8 cellular contexts compared by ENCODE assay signal in the genomic region with DNA sequence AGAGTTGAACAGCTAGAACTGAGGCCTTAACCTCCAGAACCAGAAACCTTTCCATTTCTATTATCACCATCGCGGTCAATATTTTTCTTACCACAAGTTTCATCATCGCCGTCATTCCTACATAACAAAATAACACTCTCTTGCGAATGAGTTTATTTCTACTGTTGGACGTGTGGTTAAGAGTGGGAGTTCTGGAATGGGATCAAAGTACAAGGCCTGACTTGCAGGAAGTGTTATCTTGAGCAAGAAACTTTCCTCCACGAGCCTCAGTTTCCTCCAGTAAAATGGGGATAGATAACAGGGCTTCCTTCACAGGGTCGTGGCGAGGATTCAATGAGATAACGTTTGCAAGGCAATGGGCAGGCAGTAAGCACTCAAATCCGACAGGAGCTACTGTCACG. TPM values are rescaled to one million over a fixed set of nuclear protein-coding genes. Genes with fewer than 3 reads are reported as not detected.
A peak's percentile ranks its signal among the peaks of the same experiment; 100 is the strongest.
DNase-seq lines count a peak whose midpoint lies in the region; TF ChIP-seq lines count a peak whose summit lies in the region.

No MANE protein-coding gene starts in this region.

- CTCF ChIA-PET in HEK293T (lab: Yijun Ruan, JAX), result interaction anchor here (0.6 to 1.2 kb wide), 2 partner anchors 58 to 642 kb away, joined by 3 read pairs; no protein-coding TSS in a partner anchor

- DNase-seq in GM06990 (ENCODE audit: extremely low read depth, insufficient read length) (no peak), RKO (ENCODE audit: low spot score) (peak; percentile 63), epithelial cell of proximal tubule (ENCODE audit: low read depth) (no peak), ovary (no peak), mesenteric fat pad (ENCODE audit: low spot score) (no peak), COR-L47 (lab: John Stamatoyannopoulos, UW) (no peak), HEK293T (ENCODE audit: extremely low spot score) (no peak), NK-92 (lab: John Stamatoyannopoulos, UW; ENCODE audit: unreplicated experiment) (no peak)

- TF ChIP-seq CTCF in GM06990 (IDR thresholded peaks at IDR 0.05; ENCODE audit: insufficient read depth, low read length, poor library complexity, severe bottlenecking) (no peak), epithelial cell of proximal tubule (conservative IDR thresholded peaks at IDR 0.05; ENCODE audit: low read depth, low read length) (no peak), ovary (IDR thresholded peaks at IDR 0.05) (no peak)

- TF ChIP-seq EP300 in ovary (IDR thresholded peaks at IDR 0.05), result no peak

- H3K4me1 ChIP-seq in ovary (ENCODE audit: insufficient read depth), result peaks cover 12% of the 10 kb centered on the region

- POLR2A ChIA-PET in HEK293T (lab: Yijun Ruan, JAX), result interaction anchor here (0.6 to 0.8 kb wide), 2 partner anchors 25 to 45 kb away, joined by 3 to 5 read pairs; partner anchors contain the start of gene FICD

- H3K27ac ChIP-seq in ovary, result peak overlapping the region in 1 of 2 donors; percentile 78

- no peaks in the 10 kb centered on the region for H3K9me3 ChIP-seq in ovary

- no peaks in the 10 kb centered on the region for H3K27me3 ChIP-seq in GM06990 (replicated peaks; ENCODE audit: control insufficient read depth, insufficient read depth, low read length)
- H3K27me3 ChIP-seq in ovary, result no peaks in the 10 kb centered on the region

- peak overlapping the region; percentile 99 for H3K4me3 ChIP-seq in GM06990 (replicated peaks; ENCODE audit: low read depth, low read length)
- peak overlapping the region; percentile 92 for H3K4me3 ChIP-seq in epithelial cell of proximal tubule (ENCODE audit: low read depth, low read length)
- H3K4me3 ChIP-seq in ovary, result peak overlapping the region; percentile 96

- intact Hi-C loops in ovary (cut with DNase I), result loop anchor here in 3 of 4 donors (5.0 to 10.0 kb wide), 5 partner anchors 57 to 537 kb away; partner anchors contain the start of genes UNG (in 2 of the 3) and ALKBH2 (in 1 of the 3)

- WGBS in ovary, 3 donors, result 0 to 1% (median 1%) methylated on average over 12 of the region's 12 CpGs

- TF ChIP-seq POLR2A in ovary (IDR thresholded peaks at IDR 0.05), result no peak

- H3K36me3 ChIP-seq in GM06990 (ENCODE audit: control insufficient read depth, insufficient read depth, low read length) (peaks cover 11% of the 10 kb centered on the region), ovary (no peaks in the 10 kb centered on the region)

TF ChIP-seq in HEK293T, 16 proteins besides CTCF, POLR2A, EP300 and RAD21:
- TF ChIP-seq, protein P1, sequence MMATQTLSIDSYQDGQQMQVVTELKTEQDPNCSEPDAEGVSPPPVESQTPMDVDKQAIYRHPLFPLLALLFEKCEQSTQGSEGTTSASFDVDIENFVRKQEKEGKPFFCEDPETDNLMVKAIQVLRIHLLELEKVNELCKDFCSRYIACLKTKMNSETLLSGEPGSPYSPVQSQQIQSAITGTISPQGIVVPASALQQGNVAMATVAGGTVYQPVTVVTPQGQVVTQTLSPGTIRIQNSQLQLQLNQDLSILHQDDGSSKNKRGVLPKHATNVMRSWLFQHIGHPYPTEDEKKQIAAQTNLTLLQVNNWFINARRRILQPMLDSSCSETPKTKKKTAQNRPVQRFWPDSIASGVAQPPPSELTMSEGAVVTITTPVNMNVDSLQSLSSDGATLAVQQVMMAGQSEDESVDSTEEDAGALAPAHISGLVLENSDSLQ (IDR thresholded peaks at IDR 0.05), result no peak
- no peak for TF ChIP-seq ELF4 (IDR thresholded peaks at IDR 0.05)
- TF ChIP-seq BHLHE40 (IDR thresholded peaks at IDR 0.05; ENCODE audit: borderline replicate concordance), result no peak
- TF ChIP-seq NFRKB (IDR thresholded peaks at IDR 0.05), result no peak
- TF ChIP-seq ZNF384 (IDR thresholded peaks at IDR 0.05), result no peak
- no peak for TF ChIP-seq TARDBP (IDR thresholded peaks at IDR 0.05)

RNA-seq across cellular contexts. Expression of gene SART3, which starts 0.7 kb away (rescaled TPM):
- total RNA-seq in epithelial cell of proximal tubule (43.4 and 68.0 TPM in 2 replicates), ovary (10 to 100 TPM; 44.5 to 55.3 (median 48.3) TPM), mesenteric fat pad (43.5 TPM)
- 10 to 100 TPM; 27.9 to 36.2 TPM for polyA plus RNA-seq in ovary

RNA-seq across cellular contexts. Expression of gene ISCU, which starts 2.1 kb away (rescaled TPM):
- total RNA-seq in epithelial cell of proximal tubule (87.5 and 128 TPM in 2 replicates), ovary (100 to 1,000 TPM; 110 to 238 (median 156) TPM), mesenteric fat pad (156 TPM)
- 100 to 1,000 TPM; 207 to 298 TPM for polyA plus RNA-seq in ovary

RNA-seq across cellular contexts. Expression of gene TMEM119, which starts 37.6 kb away (rescaled TPM):
- total RNA-seq in epithelial cell of proximal tubule (0.06 TPM in 1 of 2 replicates, not detected in the other), ovary (1 to 10 TPM in 5 of 7 donors, under 1 TPM in 2; 0.25 to 3.9 (median 1.7) TPM), mesenteric fat pad (13.0 TPM)
- polyA plus RNA-seq in ovary, result 10 to 100 TPM in 1 of 2 donors, 1 to 10 TPM in 1; 2.0 to 12.3 TPM

RNA-seq across cellular contexts. Expression of gene FICD, which starts 45.2 kb away (rescaled TPM):
- total RNA-seq in epithelial cell of proximal tubule, result 3.2 and 3.3 TPM in 2 replicates
- total RNA-seq in ovary, result 10 to 100 TPM in 1 of 7 donors, 1 to 10 TPM in 6; 3.9 to 12.7 (median 7.6) TPM
- 1 to 10 TPM; 2.0 to 6.0 TPM for polyA plus RNA-seq in ovary
- total RNA-seq in mesenteric fat pad, result 14.1 TPM
